ENCODE assay signal across 15 cellular contexts in genomic region chr16:86507173-86508027, GRCh38. TPM values are rescaled to one million over a fixed set of nuclear protein-coding genes. Genes with fewer than 3 reads are reported as not detected.
DNase-seq lines count a peak whose midpoint lies in the region; ATAC-seq and TF ChIP-seq lines count a peak whose summit lies in the region.
"Had no signal": no experiment of that assay in that cellular context is flagged by ENCODE, and none has a peak within 500 bp of the region (broad histone marks: within the 10 kb centered on the region; RNA-seq: fewer than 3 reads in every experiment).

No MANE protein-coding gene starts in this region.

- WGBS in prostate gland, result 8% methylated on average over 37 of the region's 37 CpGs

- H3K27ac ChIP-seq in prostate gland, result peak overlapping the region; percentile 85 to 87
- H3K27ac ChIP-seq: HL-60 had no signal

- H3K27ac Mint-ChIP-seq in Caco-2 (ENCODE audit: unreplicated experiment) (no peak overlapping the region), T-helper 17 cell (peak overlapping the region; percentile 77)

- DNase-seq in Caco-2 (no peak), T-helper 17 cell (no peak), fibroblast of villous mesenchyme (ENCODE audit: low read depth) (peak; percentile 47), prostate gland (ENCODE audit: low spot score) (no peak), NCI-H748 treated with DMSO at 0.1 percent for 48 hours (lab: John Stamatoyannopoulos, UW) (no peak), islet precursor cell (no peak)
- DNase-seq: activated CD4-positive, CD25-positive, alpha-beta regulatory T cell; DND-41; foreskin melanocyte; NCI-H1436; stimulated activated CD4-positive, alpha-beta T cell treated with anti-CD3 and anti-CD28 coated beads, Interleukin-1b, Interleukin-23, amount 100 ng/mL, for 48 hours; uterus had no signal

- H3K4me3 ChIP-seq in Caco-2 (ENCODE audit: low read depth, low read length) (no peak overlapping the region), fibroblast of villous mesenchyme (ENCODE audit: low read depth, low read length) (peak overlapping the region; percentile 96), prostate gland (peak overlapping the region; percentile 45 to 48)

- peaks cover 56% of the 10 kb centered on the region for H3K27me3 Mint-ChIP-seq in Caco-2 (ENCODE audit: insufficient read depth, unreplicated experiment)
- H3K27me3 Mint-ChIP-seq in T-helper 17 cell, result peaks cover 70% of the 10 kb centered on the region

- TF ChIP-seq POLR2A in prostate gland (IDR thresholded peaks at IDR 0.05), result no peak

- CTCF ChIA-PET in Caco-2 (lab: Charles Lee), result no interaction called here

- peak overlapping the region; percentile 47 for H3K4me3 Mint-ChIP-seq in Caco-2 (ENCODE audit: unreplicated experiment)
- peak overlapping the region; percentile 83 for H3K4me3 Mint-ChIP-seq in T-helper 17 cell

- intact Hi-C loops in Caco-2 (cut with micrococcal nuclease; ENCODE audit: unreplicated experiment) (no loop called here), prostate gland (cut with DNase I) (loop anchor here (2.0 to 5.0 kb wide), 2 partner anchors 165 to 205 kb away; no protein-coding TSS in a partner anchor)

- TF ChIP-seq CTCF in Caco-2 (IDR thresholded peaks at IDR 0.05; ENCODE audit: insufficient read depth in 1 of 2, low read depth in 1 of 2, low read length in 1 of 2, severe bottlenecking in 1 of 2, unreplicated experiment in 1 of 2), result no peak
- TF ChIP-seq CTCF in fibroblast of villous mesenchyme (IDR thresholded peaks at IDR 0.05; ENCODE audit: insufficient read depth, low read depth, low read length), result no peak
- TF ChIP-seq CTCF in prostate gland (IDR thresholded peaks at IDR 0.05), result no peak

- peaks cover 12% of the 10 kb centered on the region for H3K4me1 ChIP-seq in Caco-2
- H3K4me1 ChIP-seq in prostate gland (replicated peaks), result peaks cover 8% of the 10 kb centered on the region

- POLR2A ChIA-PET in Caco-2 (lab: Charles Lee), result no interaction called here

- H3K36me3 ChIP-seq in Caco-2 (ENCODE audit: control insufficient read depth, insufficient read depth, low read length) (no peaks in the 10 kb centered on the region), prostate gland (no peaks in the 10 kb centered on the region)
- H3K36me3 ChIP-seq: uterus had no signal

- H3K27me3 ChIP-seq in Caco-2 (replicated peaks; ENCODE audit: control insufficient read depth, insufficient read depth, low read length) (peaks cover 21% of the 10 kb centered on the region), prostate gland (replicated peaks; ENCODE audit: insufficient read depth) (peaks cover 49% of the 10 kb centered on the region)

- no peaks in the 10 kb centered on the region for H3K4me1 Mint-ChIP-seq in Caco-2 (ENCODE audit: low read depth, unreplicated experiment)
- peaks cover 25% of the 10 kb centered on the region for H3K4me1 Mint-ChIP-seq in T-helper 17 cell

- no peaks in the 10 kb centered on the region for H3K9me3 Mint-ChIP-seq in Caco-2 (ENCODE audit: unreplicated experiment)

- no TSS peak for BruUV-seq in Caco-2 (replicated peaks; lab: Mats Ljungman, UMichigan)

- ATAC-seq in T-helper 17 cell (no peak), HG02885 (IDR thresholded peaks at IDR 0.05; ENCODE audit: poor library complexity, unreplicated experiment) (no peak), GM21515 (IDR thresholded peaks at IDR 0.05; ENCODE audit: unreplicated experiment) (no peak)

- H3K36me3 Mint-ChIP-seq in Caco-2 (ENCODE audit: insufficient read depth, unreplicated experiment), result no peaks in the 10 kb centered on the region
- H3K36me3 Mint-ChIP-seq in T-helper 17 cell (ENCODE audit: low read depth), result peaks cover 3% of the 10 kb centered on the region

- H3K9me3 ChIP-seq in Caco-2, result no peaks in the 10 kb centered on the region
- no peaks in the 10 kb centered on the region for H3K9me3 ChIP-seq in T-helper 17 cell (ENCODE audit: control insufficient read depth, low read length, poor library complexity, severe bottlenecking)
- no peaks in the 10 kb centered on the region for H3K9me3 ChIP-seq in prostate gland
- H3K9me3 ChIP-seq: uterus had no signal

RNA-seq across cellular contexts. Expression of gene FOXF1, which starts 2.9 kb away (rescaled TPM):
- total RNA-seq in Caco-2 (2022) (0.09 TPM in 1 of 2 replicates, not detected in the other), T-helper 17 cell (not detected), fibroblast of villous mesenchyme (5.2 and 10.3 TPM in 2 replicates), prostate gland (1 to 10 TPM; 5.3 to 6.9 TPM)

RNA-seq across cellular contexts. Expression of gene MTHFSD, which starts 47.6 kb away (rescaled TPM):
- total RNA-seq in Caco-2 (2022) (30.5 and 33.0 TPM in 2 replicates), T-helper 17 cell (10 to 100 TPM; 10.8 to 13.1 TPM), fibroblast of villous mesenchyme (11.6 and 14.7 TPM in 2 replicates), prostate gland (10 to 100 TPM; 23.7 to 43.8 TPM)

RNA-seq across cellular contexts. Expression of gene FOXC2, which starts 59.2 kb away (rescaled TPM):
- total RNA-seq in Caco-2 (2022), result not detected in 2 replicates
- not detected for total RNA-seq in T-helper 17 cell
- 0.64 TPM in 1 of 2 replicates, not detected in the other for total RNA-seq in fibroblast of villous mesenchyme
- 1 to 10 TPM in 1 of 2 donors, under 1 TPM in 1; 0.41 to 6.5 TPM for total RNA-seq in prostate gland
